In the genomic region with DNA sequence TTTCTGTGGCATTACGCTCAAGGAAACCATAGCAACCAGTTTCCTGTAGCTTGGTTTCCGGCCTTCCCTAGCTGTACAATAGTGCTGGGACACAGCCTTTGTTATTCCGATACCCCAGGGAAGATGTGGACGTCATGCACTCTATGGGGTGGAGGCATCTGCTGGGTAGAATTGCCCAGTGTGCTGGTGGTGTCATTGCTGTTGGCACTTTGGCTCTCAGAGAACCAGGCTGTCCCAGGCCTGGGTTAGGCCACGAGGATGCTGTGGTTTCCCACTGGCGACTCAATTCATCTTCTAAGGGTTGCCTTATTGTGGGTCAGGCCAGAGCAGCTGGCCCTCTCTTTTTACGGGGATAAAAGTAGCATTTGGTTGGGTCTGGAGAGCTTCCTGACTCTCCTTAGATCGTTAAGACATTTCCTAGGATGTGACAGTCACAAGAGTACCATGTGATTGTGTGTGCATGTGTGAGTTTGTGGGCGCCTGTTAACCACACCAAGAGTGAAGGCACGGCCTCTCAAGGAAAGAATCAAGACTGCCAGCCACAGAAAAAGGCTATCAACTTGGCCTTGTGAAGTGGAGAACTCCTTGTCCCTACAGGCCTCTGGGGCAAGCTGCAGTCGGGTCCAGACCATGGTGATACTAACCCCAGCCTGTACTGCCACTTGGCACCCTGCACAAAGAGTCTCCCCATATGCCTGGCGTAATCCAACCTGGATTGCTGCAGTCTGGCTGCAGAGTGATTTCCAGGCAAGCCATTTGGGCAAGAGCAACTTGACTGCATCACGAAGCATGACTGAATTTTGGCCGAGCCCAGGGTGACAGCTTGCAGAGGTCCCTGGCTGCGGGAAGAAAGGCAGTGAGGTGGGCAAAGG, we compare ENCODE assay signal across 9 cellular contexts. TPM values are rescaled to one million over a fixed set of nuclear protein-coding genes. Genes with fewer than 3 reads are reported as not detected.
A peak's percentile ranks its signal among the peaks of the same experiment; 100 is the strongest.
DNase-seq lines count a peak whose midpoint lies in the region; TF ChIP-seq lines count a peak whose summit lies in the region.
"Had no signal": no experiment of that assay in that cellular context is flagged by ENCODE, and none has a peak within 500 bp of the region (broad histone marks: within the 10 kb centered on the region; RNA-seq: fewer than 3 reads in every experiment).

No MANE protein-coding gene starts in this region.

- H3K27me3 Mint-ChIP-seq in neural crest cell (ENCODE audit: low read depth): peaks cover 4% of the 10 kb centered on the region

- H3K36me3 Mint-ChIP-seq in neural crest cell (ENCODE audit: low read depth): no peaks in the 10 kb centered on the region
- H3K36me3 Mint-ChIP-seq: stimulated activated effector memory CD8-positive, alpha-beta T cell treated with anti-CD3 and anti-CD28 coated beads, Interleukin-12 subunit alpha, Interleukin-12 subunit beta, amount 100 ng/mL, for 72 hours had no signal

- H3K27ac Mint-ChIP-seq in neural crest cell (ENCODE audit: unreplicated experiment): peak overlapping the region; percentile 88
- H3K27ac Mint-ChIP-seq: stimulated activated effector memory CD8-positive, alpha-beta T cell treated with anti-CD3 and anti-CD28 coated beads, Interleukin-12 subunit alpha, Interleukin-12 subunit beta, amount 100 ng/mL, for 72 hours had no signal

- H3K9me3 Mint-ChIP-seq in neural crest cell: no peaks in the 10 kb centered on the region
- H3K9me3 Mint-ChIP-seq: stimulated activated effector memory CD8-positive, alpha-beta T cell treated with anti-CD3 and anti-CD28 coated beads, Interleukin-12 subunit alpha, Interleukin-12 subunit beta, amount 100 ng/mL, for 72 hours had no signal

- TF ChIP-seq POLR2A in erythroblast (IDR thresholded peaks at IDR 0.05; ENCODE audit: low read length): no peak

- H3K4me1 Mint-ChIP-seq in neural crest cell: peaks cover 57% of the 10 kb centered on the region

- TF ChIP-seq CTCF in neural crest cell (conservative IDR thresholded peaks at IDR 0.05): no peak

- no peak overlapping the region for H3K4me3 Mint-ChIP-seq in neural crest cell
- H3K4me3 Mint-ChIP-seq: stimulated activated effector memory CD8-positive, alpha-beta T cell treated with anti-CD3 and anti-CD28 coated beads, Interleukin-12 subunit alpha, Interleukin-12 subunit beta, amount 100 ng/mL, for 72 hours had no signal

- DNase-seq in Ammon's horn (ENCODE audit: low spot score): peak; percentile 24
- peak; percentile 55 for DNase-seq in NCI-H1694 (lab: John Stamatoyannopoulos, UW)
- peak; percentile 27 for DNase-seq in fibroblast of gingiva (ENCODE audit: low read depth)
- no peak for DNase-seq in neural crest cell (ENCODE audit: low read depth, low spot score)
- DNase-seq in mesenteric fat pad (ENCODE audit: low spot score): no peak
- no peak for DNase-seq in activated naive CD4-positive, alpha-beta T cell treated with anti-CD3 and anti-CD28 coated beads, Interleukin-2, amount 50 U/mL, for 16 hours
- DNase-seq in NCI-H82 treated with DMSO at 0.1 percent for 48 hours (lab: John Stamatoyannopoulos, UW; ENCODE audit: unreplicated experiment): no peak
- no peak for DNase-seq in erythroblast (lab: John Stamatoyannopoulos, UW)

RNA-seq across cellular contexts. Expression of a gene that starts 35.9 kb away (rescaled TPM):
- total RNA-seq in neural crest cell (14.1 and 15.5 TPM in 2 replicates), mesenteric fat pad (13.7 TPM)

Comparison
In these comparisons a context has a peak if more than half of its experiments do, and no peak if none do; other contexts are left out.
1. DNase-seq: peak in Ammon's horn (single experiment), NCI-H1694 (single experiment) and fibroblast of gingiva (single experiment); none in neural crest cell (single experiment), mesenteric fat pad (single experiment), activated naive CD4-positive, alpha-beta T cell treated with anti-CD3 and anti-CD28 coated beads, Interleukin-2, amount 50 U/mL, for 16 hours (single experiment), NCI-H82 treated with DMSO at 0.1 percent for 48 hours (single experiment) and erythroblast (0 of 2).